ENCODE assay signal across 8 cellular contexts in genomic region chr6:36594816-36595167, GRCh38. TPM values are rescaled to one million over a fixed set of nuclear protein-coding genes. Genes with fewer than 3 reads are reported as not detected.
DNase-seq lines count a peak whose midpoint lies in the region; ATAC-seq and TF ChIP-seq lines count a peak whose summit lies in the region.

No MANE protein-coding gene starts in this region.

- H3K4me1 ChIP-seq in cardiac muscle cell (ENCODE audit: low read depth) (peaks cover 29% of the 10 kb centered on the region), suprapubic skin (peaks cover 46% of the 10 kb centered on the region)

- H3K9me3 ChIP-seq in cardiac muscle cell (ENCODE audit: low read depth) (no peaks in the 10 kb centered on the region), suprapubic skin (no peaks in the 10 kb centered on the region)

- intact Hi-C loops in Right ventricle myocardium inferior (cut with DNase I) = loop anchor here (1.0 to 5.0 kb wide), 3 partner anchors 47 to 171 kb away; partner anchors contain the start of genes KCTD20, PXT1 and STK38

- in situ Hi-C loops in astrocyte of the cerebellum (cut with HindIII; ENCODE audit: low sequenced_read_pairs) = loop anchor here (5.0 kb wide), 1 partner anchor 32 kb away; no protein-coding TSS in a partner anchor

- ATAC-seq in Right ventricle myocardium inferior (no peak), HG02610 (IDR thresholded peaks at IDR 0.05; ENCODE audit: unreplicated experiment) (no peak)

- DNase-seq in cardiac muscle cell (ENCODE audit: low read depth in 1 of 2, low spot score in 1 of 2) (no peak), Right ventricle myocardium inferior (ENCODE audit: missing footprints) (no peak), astrocyte of the cerebellum (ENCODE audit: low read depth) (no peak), suprapubic skin (ENCODE audit: low spot score in 2 of 2) (no peak), GM19240 (ENCODE audit: insufficient read length, low spot score) (no peak)
- no peak for DNase-seq in activated CD4-positive, alpha-beta T cell treated with anti-CD3 and anti-CD28 coated beads for 48 hours

- no peak for TF ChIP-seq POLR2A in suprapubic skin (IDR thresholded peaks at IDR 0.05)

- 0% methylated on average over 7 of the region's 7 CpGs for WGBS in suprapubic skin

- TF ChIP-seq CTCF in cardiac muscle cell (IDR thresholded peaks at IDR 0.05; ENCODE audit: low read depth, low read length) = no peak
- no peak for TF ChIP-seq CTCF in astrocyte of the cerebellum (IDR thresholded peaks at IDR 0.05; ENCODE audit: low read depth, low read length, missing control alignments)
- TF ChIP-seq CTCF in suprapubic skin (IDR thresholded peaks at IDR 0.05) = no peak

- H3K27ac ChIP-seq in cardiac muscle cell = peak overlapping the region; percentile 98
- H3K27ac ChIP-seq in layer of hippocampus (ENCODE audit: low read depth, low read length) = peak overlapping the region; percentile 88
- peak overlapping the region; percentile 94 for H3K27ac ChIP-seq in suprapubic skin

- H3K36me3 ChIP-seq in cardiac muscle cell = peaks cover 31% of the 10 kb centered on the region
- peaks cover 30% of the 10 kb centered on the region for H3K36me3 ChIP-seq in suprapubic skin

- H3K4me3 ChIP-seq in cardiac muscle cell = peak overlapping the region; percentile 94
- peak overlapping the region; percentile 96 for H3K4me3 ChIP-seq in astrocyte of the cerebellum (ENCODE audit: low read depth, low read length)
- peak overlapping the region; percentile 70 for H3K4me3 ChIP-seq in suprapubic skin

- no peak for TF ChIP-seq EP300 in suprapubic skin (IDR thresholded peaks at IDR 0.05)

- no peaks in the 10 kb centered on the region for H3K27me3 ChIP-seq in cardiac muscle cell
- no peaks in the 10 kb centered on the region for H3K27me3 ChIP-seq in layer of hippocampus (ENCODE audit: control insufficient read depth, insufficient read depth, low read length)
- no peaks in the 10 kb centered on the region for H3K27me3 ChIP-seq in suprapubic skin

RNA-seq across cellular contexts. Expression of gene SRSF3, which starts 0.6 kb away (rescaled TPM):
- 122 and 127 TPM in 2 replicates for total RNA-seq in cardiac muscle cell
- 160 and 184 TPM in 2 replicates for polyA plus RNA-seq in cardiac muscle cell
- 119 TPM for total RNA-seq in Right ventricle myocardium inferior
- total RNA-seq in suprapubic skin = 100 to 1,000 TPM; 152 to 180 (median 167) TPM

RNA-seq across cellular contexts. Expression of gene STK38, which starts 47.5 kb away (rescaled TPM):
- total RNA-seq in cardiac muscle cell = 16.6 and 17.1 TPM in 2 replicates
- polyA plus RNA-seq in cardiac muscle cell = 22.5 and 35.3 TPM in 2 replicates
- total RNA-seq in Right ventricle myocardium inferior = 22.6 TPM
- 10 to 100 TPM; 23.0 to 33.8 (median 27.0) TPM for total RNA-seq in suprapubic skin
